ENCODE assay signal across 17 cellular contexts in the genomic region with DNA sequence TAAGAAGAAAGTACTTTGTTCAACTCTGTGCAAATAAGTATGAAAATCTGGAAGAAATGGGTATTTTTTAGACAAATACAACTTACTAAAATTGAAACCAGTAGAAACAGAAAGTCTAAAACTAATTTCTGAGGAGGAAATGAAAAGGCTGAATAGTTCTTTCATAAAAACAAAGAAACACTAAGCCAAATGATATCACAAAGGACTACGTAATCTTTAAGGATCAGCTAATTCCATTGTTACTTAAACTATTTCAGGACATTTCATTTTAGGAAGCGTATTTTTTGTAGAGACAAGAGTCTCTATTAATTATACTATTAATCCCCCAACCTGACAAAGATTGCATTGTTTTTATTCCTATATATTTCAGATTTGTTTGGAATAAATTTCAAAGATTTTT. TPM values are rescaled to one million over a fixed set of nuclear protein-coding genes. Genes with fewer than 3 reads are reported as not detected.
DNase-seq lines count a peak whose midpoint lies in the region; ATAC-seq, FAIRE-seq and TF ChIP-seq lines count a peak whose summit lies in the region.
"Had no signal": no experiment of that assay in that cellular context is flagged by ENCODE, and none has a peak within 500 bp of the region (broad histone marks: within the 10 kb centered on the region; RNA-seq: fewer than 3 reads in every experiment).

No MANE protein-coding gene starts in this region.

- BruUV-seq in HepG2 (replicated peaks; lab: Mats Ljungman, UMichigan) (no TSS peak), PC-3 (replicated peaks; lab: Mats Ljungman, UMichigan) (no TSS peak)

- DNase-seq in CD1c-positive myeloid dendritic cell (ENCODE audit: extremely low spot score) = peak; percentile 72
- peak; percentile 11 for DNase-seq in MM.1S
- no peak for DNase-seq in caudate nucleus (lab: John Stamatoyannopoulos, UW)
- DNase-seq in HepG2 (ENCODE audit: low spot score) = no peak
- DNase-seq in PC-3 = no peak
- no peak for DNase-seq in germinal center (ENCODE audit: low spot score)
- DNase-seq: activated naive CD4-positive, alpha-beta T cell treated with Interleukin-2 at 50 U/mL for 16 hours; brain microvascular endothelial cell; CD4-positive, alpha-beta T cell; effector memory CD4-positive, alpha-beta T cell; immature natural killer cell; NCI-H1092; spleen had no signal

- H3K27ac ChIP-seq in MM.1S (ENCODE audit: low read length) = no peak overlapping the region
- H3K27ac ChIP-seq in caudate nucleus (ENCODE audit: low read depth, low read length) = no peak overlapping the region
- H3K27ac ChIP-seq in HepG2 (ENCODE audit: extremely low read length, insufficient read depth, low read length) = no peak overlapping the region
- no peak overlapping the region for H3K27ac ChIP-seq in PC-3 (ENCODE audit: low read length)
- H3K27ac ChIP-seq: brain microvascular endothelial cell, spleen had no signal

- H3F3A ChIP-seq in MM.1S (ENCODE audit: insufficient read depth, low read length) (no peaks in the 10 kb centered on the region), PC-3 (ENCODE audit: low read length, unreplicated experiment) (no peaks in the 10 kb centered on the region)

- in situ Hi-C loops in HepG2 (cut with HindIII; ENCODE audit: extremely low pct_ligation_motif_present, low pct_unique_long_range_greater_than_20kb) = no loop called here

- H3K4me1 ChIP-seq in MM.1S (ENCODE audit: low read length) (no peaks in the 10 kb centered on the region), HepG2 (ENCODE audit: insufficient read depth, low read length) (no peaks in the 10 kb centered on the region), PC-3 (ENCODE audit: insufficient read depth, low read length) (0 out of 2 replicates have a peak, but pooled peaks cover 4% of the 10 kb centered on the region)

- H3K27me3 ChIP-seq in MM.1S (replicated peaks; ENCODE audit: insufficient read depth, low read length) = 0 out of 2 replicates have a peak, but pooled peaks cover 7% of the 10 kb centered on the region
- peaks cover 0 to 4% of the 10 kb centered on the region in 2 experiments; a peak in 1 of 5 replicates for H3K27me3 ChIP-seq in HepG2 (ENCODE audit: control insufficient read depth in 1 of 2, insufficient read depth in 2 of 2, low read length in 2 of 2)
- no peaks in the 10 kb centered on the region for H3K27me3 ChIP-seq in PC-3 (ENCODE audit: low read length)
- H3K27me3 ChIP-seq: brain microvascular endothelial cell had no signal

- H3K79me2 ChIP-seq in MM.1S (ENCODE audit: low read length) = no peaks in the 10 kb centered on the region
- H3K79me2 ChIP-seq in HepG2 (ENCODE audit: insufficient read depth, low read length) = no peaks in the 10 kb centered on the region
- H3K79me2 ChIP-seq in PC-3 (ENCODE audit: low read length) = no peaks in the 10 kb centered on the region

- no peak overlapping the region for H3K4me2 ChIP-seq in MM.1S (ENCODE audit: low read depth, low read length)
- H3K4me2 ChIP-seq in HepG2 (ENCODE audit: low read depth, low read length) = no peak overlapping the region
- H3K4me2 ChIP-seq in PC-3 (ENCODE audit: low read length) = no peak overlapping the region
- H3K4me2 ChIP-seq: GM23338 had no signal

- H3K4me3 ChIP-seq in MM.1S (ENCODE audit: low read length) (no peak overlapping the region), HepG2 (replicated peaks in 1 of 3; ENCODE audit: insufficient read depth in 1 of 3, low read depth in 2 of 3, low read length in 3 of 3) (no peak overlapping the region), PC-3 (ENCODE audit: low read length) (no peak overlapping the region)
- H3K4me3 ChIP-seq: GM23338, spleen had no signal

- POLR2A ChIA-PET in HepG2 (lab: Yijun Ruan, JAX) = no interaction called here
- POLR2A ChIA-PET in PC-3 (lab: Charles Lee; ENCODE audit: unreplicated experiment) = no interaction called here

- H3K9me2 ChIP-seq in MM.1S (replicated peaks; ENCODE audit: insufficient read depth, low read length) (no peaks in the 10 kb centered on the region), PC-3 (replicated peaks; ENCODE audit: low read length) (no peaks in the 10 kb centered on the region)

- H2AFZ ChIP-seq in MM.1S (ENCODE audit: low read length) = no peak overlapping the region
- no peak overlapping the region for H2AFZ ChIP-seq in HepG2 (ENCODE audit: low read length)
- H2AFZ ChIP-seq in PC-3 (ENCODE audit: low read length) = no peak overlapping the region
- H2AFZ ChIP-seq: GM23338 had no signal

- H3K9ac ChIP-seq in MM.1S (ENCODE audit: low read length) = no peak overlapping the region
- no peak overlapping the region for H3K9ac ChIP-seq in HepG2 (ENCODE audit: insufficient read depth, low read depth, low read length)
- no peak overlapping the region for H3K9ac ChIP-seq in PC-3 (ENCODE audit: low read length)

- H3K36me3 ChIP-seq in MM.1S (replicated peaks; ENCODE audit: insufficient read depth, low read length) (no peaks in the 10 kb centered on the region), HepG2 (replicated peaks in 1 of 2; ENCODE audit: control insufficient read depth in 1 of 2, insufficient read depth in 2 of 2, low read length in 2 of 2) (no peaks in the 10 kb centered on the region), PC-3 (ENCODE audit: low read depth, low read length) (no peaks in the 10 kb centered on the region)
- H3K36me3 ChIP-seq: brain microvascular endothelial cell, spleen had no signal

- FAIRE-seq in HepG2 (lab: Jason Lieb, UNC) = no peak

- TF ChIP-seq EP300 in HepG2 (IDR thresholded peaks at IDR 0.05; ENCODE audit: low read depth in 2 of 2, low read length in 2 of 2) = no peak
- TF ChIP-seq EP300 in HepG2 (CRISPR knock-in tag; IDR thresholded peaks at IDR 0.05; ENCODE audit: borderline replicate concordance) = no peak

- intact Hi-C loops in HepG2 (cut with micrococcal nuclease; ENCODE audit: unreplicated experiment) = no loop called here
- intact Hi-C loops in PC-3 (cut with micrococcal nuclease) = no loop called here

- TF ChIP-seq RAD21 in HepG2 (CRISPR knock-in tag; IDR thresholded peaks at IDR 0.05) = no peak

- CTCF ChIA-PET in HepG2 (lab: Yijun Ruan, JAX; ENCODE audit: low intra/inter-chr PET ratio, low total read pairs) = no interaction called here
- CTCF ChIA-PET in PC-3 (lab: Charles Lee) = no interaction called here

- no peak for TF ChIP-seq CTCF in MM.1S (IDR thresholded peaks at IDR 0.05; ENCODE audit: low read length)
- TF ChIP-seq CTCF in HepG2 (CRISPR knock-in tag; IDR thresholded peaks at IDR 0.05) = no peak
- no peak for TF ChIP-seq CTCF in PC-3 (conservative IDR thresholded peaks at IDR 0.05; ENCODE audit: low read depth, low read length)

- H4K20me1 ChIP-seq in MM.1S (ENCODE audit: insufficient read depth, low read length) (no peaks in the 10 kb centered on the region), HepG2 (ENCODE audit: insufficient read depth, low read length) (no peaks in the 10 kb centered on the region), PC-3 (ENCODE audit: low read length) (no peaks in the 10 kb centered on the region)

- ATAC-seq in GM19043 (IDR thresholded peaks at IDR 0.05; ENCODE audit: low read depth, unreplicated experiment) = peak; percentile 70
- peak; percentile 45 for ATAC-seq in HG02642 (IDR thresholded peaks at IDR 0.05; ENCODE audit: poor library complexity, unreplicated experiment)
- ATAC-seq in HepG2 = no peak
- ATAC-seq in PC-3 = no peak
- ATAC-seq: GM23338, WTC11 had no signal

- 31% methylated on average over 2 of the region's 2 CpGs for WGBS in HepG2 (ENCODE audit: low lambda C conversion rate)

- no peak for TF ChIP-seq POLR2A in HepG2 (IDR thresholded peaks at IDR 0.05; ENCODE audit: insufficient read depth in 1 of 2, low read depth in 2 of 2, low read length in 2 of 2)

- H3K9me3 ChIP-seq in MM.1S (replicated peaks; ENCODE audit: insufficient read depth, low read length) (no peaks in the 10 kb centered on the region), HepG2 (ENCODE audit: low read length) (no peaks in the 10 kb centered on the region), PC-3 (ENCODE audit: low read length) (no peaks in the 10 kb centered on the region)
- H3K9me3 ChIP-seq: spleen had no signal

TF ChIP-seq in HepG2, 621 proteins besides CTCF, POLR2A, EP300 and RAD21 (continues in another document):
- TF ChIP-seq REXO4 (CRISPR knock-in tag; IDR thresholded peaks at IDR 0.05; ENCODE audit: borderline replicate concordance) (no peak), ATF4 (CRISPR knock-in tag; IDR thresholded peaks at IDR 0.05) (no peak), ZNF709 (CRISPR knock-in tag; IDR thresholded peaks at IDR 0.05) (no peak), ZNF790 (CRISPR knock-in tag; IDR thresholded peaks at IDR 0.05; ENCODE audit: borderline replicate concordance) (no peak), ZBTB42 (CRISPR knock-in tag; IDR thresholded peaks at IDR 0.05) (no peak)

RNA-seq across cellular contexts. Expression of gene CCSER2, which starts 11.2 kb away (rescaled TPM):
- total RNA-seq in HepG2 (2016; rRNA removed; fragmentation: Illumina TruSeq; extraction: Trizol) = 17.2 and 17.4 TPM in 2 replicates
- 69.9 and 70.2 TPM in 2 replicates for total RNA-seq in HepG2 (2016; cell fraction: cytosol; rRNA removed; fragmentation: Illumina TruSeq; extraction: Trizol; ENCODE audit: low read depth)
- 16.5 and 16.8 TPM in 2 replicates for total RNA-seq in HepG2 (2016; cell fraction: insoluble cytoplasmic fraction; rRNA removed; fragmentation: Illumina TruSeq; extraction: Trizol)
- 51.3 and 63.0 TPM in 2 replicates for total RNA-seq in HepG2 (2016; cell fraction: membrane; rRNA removed; fragmentation: Illumina TruSeq; extraction: Trizol)
- 32.8 and 34.4 TPM in 2 replicates for total RNA-seq in HepG2 (2016; cell fraction: nucleus; rRNA removed; fragmentation: Illumina TruSeq; extraction: Trizol)
- polyA plus RNA-seq in HepG2 (2011; rRNA removed) = 10.3 and 13.3 TPM in 2 replicates
- 5.2 and 10.1 TPM in 2 replicates for polyA plus RNA-seq in HepG2 (2011; cell fraction: cytosol; rRNA removed)
- polyA plus RNA-seq in HepG2 (2011; cell fraction: nucleus; rRNA removed) = 3.7 and 4.9 TPM in 2 replicates
- 8.4 and 10.2 TPM in 2 replicates for polyA plus RNA-seq in HepG2 (2012)
- 2.9 and 3.1 TPM in 2 replicates for polyA plus RNA-seq in HepG2 (2016; cell fraction: cytosol; fragmentation: Illumina TruSeq; extraction: Trizol; ENCODE audit: low read depth)
- 16.8 and 17.9 TPM in 2 replicates for polyA plus RNA-seq in HepG2 (2016; cell fraction: insoluble cytoplasmic fraction; fragmentation: Illumina TruSeq; extraction: Trizol; ENCODE audit: low read depth)
- 8.0 and 10.5 TPM in 2 replicates for polyA plus RNA-seq in HepG2 (2016; cell fraction: membrane; fragmentation: Illumina TruSeq; extraction: Trizol; ENCODE audit: low read depth)
- 12.8 and 13.0 TPM in 2 replicates for polyA plus RNA-seq in HepG2 (2016; cell fraction: nucleus; fragmentation: Illumina TruSeq; extraction: Trizol; ENCODE audit: insufficient read depth, low read depth)
- polyA minus RNA-seq in HepG2 (2011; rRNA and poly(A)+ RNA removed; ENCODE audit: low replicate concordance) = 6.3 and 10.3 TPM in 2 replicates
- polyA minus RNA-seq in HepG2 (2011; cell fraction: cytosol; rRNA and poly(A)+ RNA removed) = 17.7 and 24.0 TPM in 2 replicates
- polyA minus RNA-seq in HepG2 (2011; cell fraction: nucleus; rRNA and poly(A)+ RNA removed) = 59.5 and 72.5 TPM in 2 replicates
- 10.2 and 14.1 TPM in 2 replicates for total RNA-seq in PC-3 (2014; rRNA removed)

Comparison
In these comparisons a context has a peak if more than half of its experiments do, and no peak if none do; other contexts are left out.
1. DNase-seq: peak in CD1c-positive myeloid dendritic cell (single experiment) and MM.1S (single experiment); none in caudate nucleus (0 of 61), HepG2 (single experiment), PC-3 (single experiment) and germinal center (single experiment).
2. ATAC-seq: peak in GM19043 (single experiment) and HG02642 (single experiment); none in HepG2 (single experiment) and PC-3 (single experiment).